11 cellular contexts compared by ENCODE assay signal in genomic region chr5:177306674-177307543, GRCh38. TPM values are rescaled to one million over a fixed set of nuclear protein-coding genes. Genes with fewer than 3 reads are reported as not detected.
A peak's percentile ranks its signal among the peaks of the same experiment; 100 is the strongest.
DNase-seq lines count a peak whose midpoint lies in the region; ATAC-seq, FAIRE-seq and TF ChIP-seq lines count a peak whose summit lies in the region.
"Had no signal": no experiment of that assay in that cellular context is flagged by ENCODE, and none has a peak within 500 bp of the region (broad histone marks: within the 10 kb centered on the region; RNA-seq: fewer than 3 reads in every experiment).

No MANE protein-coding gene starts in this region.

- TF ChIP-seq POLR2A in GM12891 (IDR thresholded peaks at IDR 0.05; ENCODE audit: low read depth, low read length), result no peak; the same call in 1 of the 2 replicates

- intact Hi-C loops in natural killer cell (cut with micrococcal nuclease), result no loop called here

- ATAC-seq in natural killer cell, result peak in 1 of 3 donors; percentile 37
- ATAC-seq in HG03139 (IDR thresholded peaks at IDR 0.05; ENCODE audit: unreplicated experiment), result no peak
- ATAC-seq: gastroesophageal sphincter; stimulated activated naive CD8-positive, alpha-beta T cell treated with anti-CD3 and anti-CD28 coated beads, Interleukin-15, Interleukin-2, amounts not matched to agents 100 U/mL and 50 U/mL, for 24 hours had no signal

- H3K4me1 Mint-ChIP-seq in natural killer cell, result peaks cover 60 to 76% of the 10 kb centered on the region in 2 donors

- no peak overlapping the region for H3K4me3 ChIP-seq in choroid plexus epithelial cell (ENCODE audit: low read depth, low read length)
- H3K4me3 ChIP-seq in foreskin fibroblast (ENCODE audit: low read depth in 1 of 2, low read length in 2 of 2), result no peak overlapping the region
- H3K4me3 ChIP-seq: gastroesophageal sphincter had no signal

- no peak for FAIRE-seq in GM12891 (lab: Jason Lieb, UNC)

- H3K27me3 Mint-ChIP-seq in natural killer cell (ENCODE audit: low read depth in 2 of 2), result no peaks in the 10 kb centered on the region

- TF ChIP-seq CTCF in choroid plexus epithelial cell (conservative IDR thresholded peaks at IDR 0.05; ENCODE audit: low read depth, low read length) (peak; percentile 35), natural killer cell (IDR thresholded peaks at IDR 0.05) (no peak), foreskin fibroblast (IDR thresholded peaks at IDR 0.05; ENCODE audit: low read depth, low read length) (no peak)

- H3K4me3 Mint-ChIP-seq in natural killer cell, result peak overlapping the region; percentile 76

- DNase-seq in GM12891 (ENCODE audit: insufficient read length, low spot score) (no peak), NOMO-1 treated with DMSO at 0.1 percent for 48 hours (lab: John Stamatoyannopoulos, UW; ENCODE audit: unreplicated experiment) (peak; percentile 99), choroid plexus epithelial cell (ENCODE audit: low read depth) (peak; percentile 95), natural killer cell (no peak), NCI-H1417 treated with DMSO at 0.1 percent for 48 hours (lab: John Stamatoyannopoulos, UW) (no peak), 8988T (no peak), foreskin fibroblast (no peak)
- DNase-seq: NCI-H510A; stimulated activated naive CD8-positive, alpha-beta T cell treated with anti-CD3 and anti-CD28 coated beads, Interleukin-15, Interleukin-2, amounts not matched to agents 100 U/mL and 50 U/mL, for 24 hours had no signal

- H3K36me3 Mint-ChIP-seq in natural killer cell, result no peaks in the 10 kb centered on the region

- peak overlapping the region; percentile 66 to 89 for H3K27ac Mint-ChIP-seq in natural killer cell

- H3K9me3 Mint-ChIP-seq in natural killer cell, result no peaks in the 10 kb centered on the region

TF ChIP-seq in GM12891, 5 proteins besides CTCF, POLR2A, EP300 and RAD21:
- peak; percentile 55 for TF ChIP-seq POLR2AphosphoS5 (IDR thresholded peaks at IDR 0.05; ENCODE audit: low read depth, low read length)
- TF ChIP-seq TAF1 (IDR thresholded peaks at IDR 0.05; ENCODE audit: low read depth, low read length), result no peak
- no peak for TF ChIP-seq POU2F2 (IDR thresholded peaks at IDR 0.05; ENCODE audit: low read depth, low read length)
- no peak for TF ChIP-seq PAX5 (IDR thresholded peaks at IDR 0.05; ENCODE audit: insufficient read depth, low read length, severe bottlenecking)
- no peak for TF ChIP-seq SPI1 (IDR thresholded peaks at IDR 0.05; ENCODE audit: low read depth, low read length)

RNA-seq across cellular contexts. Expression of gene PRELID1, which starts 3.3 kb away (rescaled TPM):
- polyA plus RNA-seq in GM12891 (2012; ENCODE audit: low read depth, missing spikeins), result 175 TPM
- total RNA-seq in natural killer cell, result 10 to 100 TPM; 76.6 to 99.3 (median 91.6) TPM

RNA-seq across cellular contexts. Expression of gene RAB24, which starts 3.4 kb away (rescaled TPM):
- polyA plus RNA-seq in GM12891 (2012; ENCODE audit: low read depth, missing spikeins), result 28.4 TPM
- total RNA-seq in natural killer cell, result 10 to 100 TPM; 42.5 to 55.4 (median 49.5) TPM

RNA-seq across cellular contexts. Expression of gene MXD3, which starts 4.8 kb away (rescaled TPM):
- polyA plus RNA-seq in GM12891 (2012; ENCODE audit: low read depth, missing spikeins), result 11.9 TPM
- 10 to 100 TPM; 10.9 to 15.0 (median 15.0) TPM for total RNA-seq in natural killer cell

RNA-seq across cellular contexts. Expression of gene LMAN2, which starts 44.6 kb away (rescaled TPM):
- 139 TPM for polyA plus RNA-seq in GM12891 (2012; ENCODE audit: low read depth, missing spikeins)
- 100 to 1,000 TPM; 112 to 124 (median 114) TPM for total RNA-seq in natural killer cell

RNA-seq across cellular contexts. Expression of gene RGS14, which starts 50.8 kb away (rescaled TPM):
- 43.2 TPM for polyA plus RNA-seq in GM12891 (2012; ENCODE audit: low read depth, missing spikeins)
- 10 to 100 TPM; 57.3 to 87.0 (median 66.1) TPM for total RNA-seq in natural killer cell

Comparison
In these comparisons a context has a peak if more than half of its experiments do, and no peak if none do; other contexts are left out.
1. DNase-seq: peak in NOMO-1 treated with DMSO at 0.1 percent for 48 hours (single experiment) and choroid plexus epithelial cell (single experiment); none in GM12891 (single experiment), natural killer cell (single experiment), NCI-H1417 treated with DMSO at 0.1 percent for 48 hours (single experiment), 8988T (single experiment) and foreskin fibroblast (0 of 2).